ENCODE assay signal across 25 cellular contexts in genomic region chr1:186518395-186518794, GRCh38. TPM values are rescaled to one million over a fixed set of nuclear protein-coding genes. Genes with fewer than 3 reads are reported as not detected.
DNase-seq lines count a peak whose midpoint lies in the region; ATAC-seq and TF ChIP-seq lines count a peak whose summit lies in the region.
"Had no signal": no experiment of that assay in that cellular context is flagged by ENCODE, and none has a peak within 500 bp of the region (broad histone marks: within the 10 kb centered on the region; RNA-seq: fewer than 3 reads in every experiment).

No MANE protein-coding gene starts in this region.

- ATAC-seq in GM18498 (IDR thresholded peaks at IDR 0.05; ENCODE audit: unreplicated experiment), result peak; percentile 28
- ATAC-seq in GM21619 (IDR thresholded peaks at IDR 0.05; ENCODE audit: unreplicated experiment), result peak; percentile 25
- peak; percentile 17 for ATAC-seq in HG03045 (IDR thresholded peaks at IDR 0.05; ENCODE audit: unreplicated experiment)
- no peak for ATAC-seq in left colon
- ATAC-seq: activated CD8-positive, alpha-beta T cell treated with anti-CD3 and anti-CD28 coated beads, Interleukin-2, amount 10 ng/mL, durations not matched to agents 7 days and 5 days; activated naive CD8-positive, alpha-beta T cell treated with anti-CD3 and anti-CD28 coated beads, Interleukin-2, amount 50 U/mL, for 24 hours; CD8-positive, alpha-beta T cell; T-cell had no signal

- H3K27ac ChIP-seq in right atrium auricular region, result no peak overlapping the region
- H3K27ac ChIP-seq: prostate gland, SJCRH30, transverse colon had no signal

- no peaks in the 10 kb centered on the region for H3K36me3 ChIP-seq in right atrium auricular region
- H3K36me3 ChIP-seq: prostate gland, SJCRH30, transverse colon had no signal

- H3K4me3 ChIP-seq in right atrium auricular region, result no peak overlapping the region
- H3K4me3 ChIP-seq: prostate gland, SJCRH30, transverse colon had no signal

- no peaks in the 10 kb centered on the region for H3K4me1 ChIP-seq in right atrium auricular region
- H3K4me1 ChIP-seq: SJCRH30, transverse colon had no signal

- intact Hi-C loops in left colon (cut with DNase I, micrococcal nuclease), result no loop called here

- DNase-seq in foreskin melanocyte (peak; percentile 17), HK-2 (ENCODE audit: unreplicated experiment) (no peak), right atrium auricular region (ENCODE audit: low spot score) (no peak), left colon (no peak)
- DNase-seq in activated T-cell treated with anti-CD3 and anti-CD28 coated beads, Interleukin-2, amount 50 U/mL, for 1 hour, result no peak
- DNase-seq: activated CD8-positive, alpha-beta T cell treated with anti-CD3 and anti-CD28 coated beads, Interleukin-2, amount 10 ng/mL, durations not matched to agents 7 days and 5 days; activated gamma-delta T cell; activated naive CD8-positive, alpha-beta T cell treated with anti-CD3 and anti-CD28 coated beads, Interleukin-2, amount 50 U/mL, for 24 hours; activated T-cell treated with anti-CD3 and anti-CD28 coated beads for 4 hours; AML-193; CD8-positive, alpha-beta T cell; DMS79 treated with DMSO at 0.1 percent for 48 hours; IMR-90; NCI-H1092 treated with DMSO at 0.1 percent for 48 hours; NCI-H187 treated with DMSO at 0.1 percent for 48 hours; NCI-H526 treated with DMSO at 0.1 percent for 48 hours; SJCRH30; stimulated activated CD8-positive, alpha-beta memory T cell treated with anti-CD3 and anti-CD28 coated beads, Interleukin-4, amount 100 ng/mL, for 48 hours; T-cell; transverse colon had no signal

- no peaks in the 10 kb centered on the region for H3K27me3 ChIP-seq in right atrium auricular region
- H3K27me3 ChIP-seq: SJCRH30, transverse colon had no signal

- TF ChIP-seq CTCF in right atrium auricular region (IDR thresholded peaks at IDR 0.05), result no peak

- peaks cover 0 to 6% of the 10 kb centered on the region in 2 donors for H3K9me3 ChIP-seq in right atrium auricular region
- H3K9me3 ChIP-seq: prostate gland, SJCRH30 had no signal

RNA-seq across cellular contexts. Expression of gene PDC, which starts 57.5 kb away (rescaled TPM):
- not detected for total RNA-seq in right atrium auricular region
- not detected for total RNA-seq in left colon
- total RNA-seq: activated CD8-positive, alpha-beta T cell treated with anti-CD3 and anti-CD28 coated beads, Interleukin-2, amount 10 ng/mL, durations not matched to agents 7 days and 5 days; CD8-positive, alpha-beta T cell; endothelial cell of umbilical vein; IMR-90; prostate gland; SJCRH30; T-cell; transverse colon had no signal
